19 cellular contexts compared by ENCODE assay signal in genomic region chr2:11563784-11564666, GRCh38. TPM values are rescaled to one million over a fixed set of nuclear protein-coding genes. Genes with fewer than 3 reads are reported as not detected.
DNase-seq lines count a peak whose midpoint lies in the region; ATAC-seq and TF ChIP-seq lines count a peak whose summit lies in the region.
"Had no signal": no experiment of that assay in that cellular context is flagged by ENCODE, and none has a peak within 500 bp of the region (broad histone marks: within the 10 kb centered on the region; RNA-seq: fewer than 3 reads in every experiment).

No MANE protein-coding gene starts in this region.

- CTCF ChIA-PET in WTC11 (lab: Charles Lee): interaction anchor here (1.0 kb wide), 1 partner anchor 146 kb away, joined by 3 read pairs; no protein-coding TSS in a partner anchor

- H3K4me3 ChIP-seq in H7 (ENCODE audit: insufficient read depth, low read depth, low read length): no peak overlapping the region
- H3K4me3 ChIP-seq in sigmoid colon: no peak overlapping the region
- H3K4me3 ChIP-seq: GM12878 had no signal

- no peak overlapping the region for H3K27ac ChIP-seq in sigmoid colon
- H3K27ac ChIP-seq: HL-60 had no signal

- H3K27me3 Mint-ChIP-seq in WTC11 (ENCODE audit: low read depth): no peaks in the 10 kb centered on the region
- H3K27me3 Mint-ChIP-seq in mesothelial cell of epicardium (ENCODE audit: low read depth): no peaks in the 10 kb centered on the region

- no peak for ATAC-seq in WTC11
- ATAC-seq in HG03139 (IDR thresholded peaks at IDR 0.05; ENCODE audit: unreplicated experiment): no peak
- ATAC-seq: GM12878 had no signal

- peaks cover 18% of the 10 kb centered on the region for H3K4me1 Mint-ChIP-seq in WTC11
- peaks cover 17% of the 10 kb centered on the region for H3K4me1 Mint-ChIP-seq in mesothelial cell of epicardium
- H3K4me1 Mint-ChIP-seq: CD4-positive, CD25-positive, alpha-beta regulatory T cell had no signal

- H3K36me3 Mint-ChIP-seq in WTC11 (peaks cover 8% of the 10 kb centered on the region; the same call in 1 of the 2 replicates), mesothelial cell of epicardium (no peaks in the 10 kb centered on the region)
- H3K36me3 Mint-ChIP-seq: CD4-positive, CD25-positive, alpha-beta regulatory T cell had no signal

- H3K27me3 ChIP-seq in H7 (ENCODE audit: control insufficient read depth, insufficient read depth, low read length): no peaks in the 10 kb centered on the region
- peaks cover 0 to 9% (median 0%) of the 10 kb centered on the region in 3 donors for H3K27me3 ChIP-seq in sigmoid colon

- intact Hi-C loops in sigmoid colon (cut with DNase I) (no loop called here), cardiac septum (cut with DNase I) (no loop called here)

- peak overlapping the region; percentile 13; the same call in 1 of the 2 replicates for H3K27ac Mint-ChIP-seq in WTC11
- H3K27ac Mint-ChIP-seq in mesothelial cell of epicardium: peak overlapping the region; percentile 31
- H3K27ac Mint-ChIP-seq: CD4-positive, CD25-positive, alpha-beta regulatory T cell; HFFc6 had no signal

- H3K4me3 Mint-ChIP-seq in WTC11 (no peak overlapping the region), mesothelial cell of epicardium (no peak overlapping the region)
- H3K4me3 Mint-ChIP-seq: CD4-positive, CD25-positive, alpha-beta regulatory T cell; HFFc6 had no signal

- TF ChIP-seq EP300 in sigmoid colon (IDR thresholded peaks at IDR 0.05): no peak

- H3K9me3 Mint-ChIP-seq in WTC11 (no peaks in the 10 kb centered on the region), mesothelial cell of epicardium (no peaks in the 10 kb centered on the region)
- H3K9me3 Mint-ChIP-seq: CD4-positive, CD25-positive, alpha-beta regulatory T cell; HFFc6 had no signal

- peak; percentile 20 for DNase-seq in H7
- no peak for DNase-seq in WTC11 (ENCODE audit: low spot score)
- DNase-seq in mesothelial cell of epicardium (ENCODE audit: low spot score in 2 of 2, unreplicated experiment in 2 of 2): no peak
- peak; percentile 22 for DNase-seq in sigmoid colon
- DNase-seq in cardiac septum (ENCODE audit: low spot score): no peak
- no peak for DNase-seq in NCI-H2029 (lab: John Stamatoyannopoulos, UW)
- DNase-seq: CD4-positive, CD25-positive, alpha-beta regulatory T cell; DND-41; HFFc6; NCI-H1694; NCI-H2081 treated with DMSO at 0.1 percent for 48 hours; NCI-H2171 treated with DMSO at 0.1 percent for 48 hours; NCI-H526; Right ventricle myocardium superior had no signal

- no peak for TF ChIP-seq POLR2A in sigmoid colon (IDR thresholded peaks at IDR 0.05)

- no peaks in the 10 kb centered on the region for H3K4me1 ChIP-seq in sigmoid colon

- WGBS in sigmoid colon, 2 donors: 90 to 92% methylated on average over 8 of the region's 8 CpGs

- TF ChIP-seq CTCF in WTC11 (IDR thresholded peaks at IDR 0.05) (no peak), mesothelial cell of epicardium (IDR thresholded peaks at IDR 0.05; ENCODE audit: unreplicated experiment) (no peak), sigmoid colon (IDR thresholded peaks at IDR 0.05) (no peak)

- H3K36me3 ChIP-seq in H7 (replicated peaks; ENCODE audit: control insufficient read depth, insufficient read depth, low read length): no peaks in the 10 kb centered on the region; the same call in 1 of the 2 replicates
- H3K36me3 ChIP-seq in sigmoid colon: no peaks in the 10 kb centered on the region

- no peaks in the 10 kb centered on the region for H3K9me3 ChIP-seq in sigmoid colon

- POLR2A ChIA-PET in WTC11 (lab: Charles Lee): no interaction called here

TF ChIP-seq in WTC11, 78 proteins besides CTCF, POLR2A, EP300 and RAD21:
- TF ChIP-seq ZNF121 (CRISPR knock-in tag; IDR thresholded peaks at IDR 0.05): 0 out of 2 replicates have a peak, but pooled peaks have one; percentile 40
- no peak for TF ChIP-seq CREM (CRISPR knock-in tag; IDR thresholded peaks at IDR 0.05)

RNA-seq across cellular contexts. Expression of gene GREB1, which starts 30.2 kb away (rescaled TPM):
- 16.9 and 17.3 TPM in 2 replicates for total RNA-seq in H7 (2014; rRNA removed; shearing (Covaris generic))
- 31.9 to 35.7 TPM (median 34.4 TPM) in 3 replicates for total RNA-seq in WTC11 (2021)
- 22.9 to 26.6 TPM (median 26.6 TPM) in 3 replicates for total RNA-seq in mesothelial cell of epicardium
- total RNA-seq in sigmoid colon: 1 to 10 TPM in 3 of 4 donors, under 1 TPM in 1; 0.71 to 2.5 (median 1.6) TPM
- under 1 TPM in 2 of 3 donors, not detected in 1; 0.28 to 0.46 TPM for polyA plus RNA-seq in sigmoid colon
- total RNA-seq in cardiac septum: 2.9 TPM
- total RNA-seq: HT-29 had no signal
- polyA plus RNA-seq: BJ had no signal

Comparison
In these comparisons a context has a peak if more than half of its experiments do, and no peak if none do; other contexts are left out.
1. DNase-seq: peak in H7 (single experiment) and sigmoid colon (single experiment); none in WTC11 (single experiment), mesothelial cell of epicardium (0 of 2), cardiac septum (single experiment) and NCI-H2029 (single experiment).